34 cellular contexts compared by ENCODE assay signal in genomic region chr3:170539886-170540285, GRCh38. TPM values are rescaled to one million over a fixed set of nuclear protein-coding genes. Genes with fewer than 3 reads are reported as not detected.
"Had no signal": no experiment of that assay in that cellular context is flagged by ENCODE, and none has a peak within 500 bp of the region (broad histone marks: within the 10 kb centered on the region; RNA-seq: fewer than 3 reads in every experiment).

No MANE protein-coding gene starts in this region.

- H3K27ac ChIP-seq: adrenal gland, body of pancreas, cardiac muscle cell, VCaP had no signal

- H3K9me3 ChIP-seq: adrenal gland, body of pancreas had no signal

- H3K27me3 ChIP-seq: adrenal gland, body of pancreas had no signal

- H3K4me1 ChIP-seq: adrenal gland, body of pancreas had no signal

- H3K36me3 ChIP-seq: adrenal gland, cardiac muscle cell had no signal

- DNase-seq: activated B cell treated with CpG ODN at 0.5 μM for 24 hours; activated CD4-positive, alpha-beta memory T cell treated with anti-CD3 and anti-CD28 coated beads for 36 hours; activated CD4-positive, alpha-beta T cell treated with anti-CD3 and anti-CD28 coated beads for 4 hours; activated CD4-positive, alpha-beta T cell treated with anti-CD3 and anti-CD28 coated beads, Interleukin-2, amount 10 ng/mL, durations not matched to agents 24 days and 14 days; activated CD4-positive, alpha-beta T cell treated with anti-CD3 and anti-CD28 coated beads, Interleukin-2, amount 50 U/mL, for 1 hour; activated CD4-positive, alpha-beta T cell treated with anti-CD3 and anti-CD28 coated beads, Interleukin-2, amount 50 U/mL, for 4 hours; activated CD4-positive, CD25-positive, alpha-beta regulatory T cell treated with anti-CD3 and anti-CD28 coated beads, Interleukin-2, amount 50 U/mL, for 72 hours; activated CD8-positive, alpha-beta memory T cell treated with anti-CD3 and anti-CD28 coated beads, Interleukin-2, amount 50 U/mL, for 4 hours; activated CD8-positive, alpha-beta T cell treated with anti-CD3 and anti-CD28 coated beads for 36 hours; activated effector memory CD4-positive, alpha-beta T cell treated with anti-CD3 and anti-CD28 coated beads, Interleukin-2, amount 50 U/mL, for 16 hours; activated gamma-delta T cell treated with Interleukin-2 at 50 U/mL for 16 hours; activated naive CD4-positive, alpha-beta T cell; activated naive CD4-positive, alpha-beta T cell treated with anti-CD3 and anti-CD28 coated beads for 36 hours; activated naive CD4-positive, alpha-beta T cell treated with anti-CD3 and anti-CD28 coated beads, Interleukin-2, amount 50 U/mL, for 16 hours; activated naive CD8-positive, alpha-beta T cell treated with anti-CD3 and anti-CD28 coated beads for 36 hours; activated T-cell treated with anti-CD3 and anti-CD28 coated beads for 4 hours; activated T-cell treated with anti-CD3 and anti-CD28 coated beads, Interleukin-2, amount 50 U/mL, for 1 hour; activated T-cell treated with anti-CD3 and anti-CD28 coated beads, Interleukin-2, amount 50 U/mL, for 4 hours; activated T-cell treated with anti-CD3 and anti-CD28 coated beads, Interleukin-2, amount 50 U/mL, for 72 hours; adrenal gland; amniotic stem cell; aorta; body of pancreas; caudate nucleus; cerebellar nuclear complex; T-helper 17 cell had no signal

- H3K4me3 ChIP-seq: adrenal gland, body of pancreas, cardiac muscle cell had no signal

- ATAC-seq: activated CD8-positive, alpha-beta T cell treated with anti-CD3 and anti-CD28 coated beads for 36 hours; activated naive CD4-positive, alpha-beta T cell treated with anti-CD3 and anti-CD28 coated beads, Interleukin-2, amount 50 U/mL, for 72 hours; activated T-cell treated with anti-CD3 and anti-CD28 coated beads, Interleukin-2, amount 50 U/mL, for 4 hours; activated T-cell treated with anti-CD3 and anti-CD28 coated beads, Interleukin-2, amount 50 U/mL, for 72 hours; activated T-helper 17 cell treated with anti-CD3 and anti-CD28 coated beads, Interleukin-2, amount 50 U/mL, for 72 hours; body of pancreas; T-helper 17 cell had no signal

RNA-seq across cellular contexts. Expression of gene SLC7A14, which starts 46.0 kb away (rescaled TPM):
- total RNA-seq: activated B cell treated with CpG ODN at 0.5 μM for 24 hours; activated CD4-positive, alpha-beta memory T cell treated with anti-CD3 and anti-CD28 coated beads for 36 hours; activated CD4-positive, alpha-beta T cell treated with anti-CD3 and anti-CD28 coated beads, Interleukin-2, amount 10 ng/mL, durations not matched to agents 24 days and 14 days; activated CD8-positive, alpha-beta memory T cell treated with anti-CD3 and anti-CD28 coated beads for 36 hours; activated CD8-positive, alpha-beta T cell treated with anti-CD3 and anti-CD28 coated beads for 36 hours; activated naive CD4-positive, alpha-beta T cell treated with anti-CD3 and anti-CD28 coated beads for 36 hours; activated naive CD4-positive, alpha-beta T cell treated with anti-CD3 and anti-CD28 coated beads, Interleukin-2, amount 50 U/mL, for 72 hours; activated naive CD8-positive, alpha-beta T cell treated with anti-CD3 and anti-CD28 coated beads for 36 hours; activated T-cell treated with anti-CD3 and anti-CD28 coated beads, Interleukin-2, amount 50 U/mL, for 4 hours; activated T-cell treated with anti-CD3 and anti-CD28 coated beads, Interleukin-2, amount 50 U/mL, for 72 hours; activated T-helper 1 cell treated with anti-CD3 and anti-CD28 coated beads, Interleukin-12 subunit alpha, Interleukin-12 subunit beta, Interleukin-2, Interleukin-4 antibody, amounts not matched to agents 30 ng/mL and 10 ng/mL and 1 ng/mL, durations not matched to agents 14 hours and 24 hours and 36 hours; activated T-helper 17 cell treated with anti-CD3 and anti-CD28 coated beads, Interleukin-2, amount 50 U/mL, for 72 hours; aorta; cardiac muscle cell; T-helper 1 cell treated with Interleukin-12 subunit alpha and Interleukin-12 subunit beta and Interleukin-4 antibody, amounts not matched to agents 30 ng/mL and 1 ng/mL, for 36 hours; T-helper 17 cell; T-helper 2 cell treated with Interferon-gamma antibody and Interleukin-4, amounts not matched to agents 100 ng/mL and 5 ng/mL, for 36 hours had no signal
- polyA plus RNA-seq: aorta, cardiac muscle cell had no signal
